Comparison of ENCODE assay signal across 24 cellular contexts in the genomic region with DNA sequence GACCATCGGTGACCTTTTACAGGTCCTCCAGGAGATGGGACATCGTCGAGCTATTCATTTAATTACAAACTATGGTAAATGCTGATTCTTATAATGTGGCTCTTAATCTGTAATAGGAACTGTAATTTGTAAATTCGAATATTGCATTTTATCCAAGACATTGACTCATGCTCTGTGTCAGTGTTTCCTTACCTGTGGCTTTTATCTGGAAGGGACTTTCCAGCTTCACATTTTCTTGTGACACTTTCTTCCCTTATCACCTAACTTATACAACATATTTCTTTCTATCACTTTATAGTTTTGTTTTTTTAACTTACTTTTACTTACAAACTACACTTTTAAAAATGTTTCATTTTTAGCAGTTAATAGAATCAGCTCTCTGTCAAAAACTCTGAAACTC. TPM values are rescaled to one million over a fixed set of nuclear protein-coding genes. Genes with fewer than 3 reads are reported as not detected.
DNase-seq lines count a peak whose midpoint lies in the region; ATAC-seq and TF ChIP-seq lines count a peak whose summit lies in the region.
"Had no signal": no experiment of that assay in that cellular context is flagged by ENCODE, and none has a peak within 500 bp of the region (broad histone marks: within the 10 kb centered on the region; RNA-seq: fewer than 3 reads in every experiment).

No MANE protein-coding gene starts in this region.

- H3K9me3 Mint-ChIP-seq in activated naive CD4-positive, alpha-beta T cell treated with anti-CD3 and anti-CD28 coated beads, Interleukin-2, amount 50 U/mL, for 24 hours = peaks cover 4% of the 10 kb centered on the region
- peaks cover 8% of the 10 kb centered on the region for H3K9me3 Mint-ChIP-seq in activated naive CD4-positive, alpha-beta T cell treated with anti-CD3 and anti-CD28 coated beads, Interleukin-2, amount 10 ng/mL, durations not matched to agents 7 days and 5 days
- H3K9me3 Mint-ChIP-seq in activated T-helper 17 cell treated with anti-CD3 and anti-CD28 coated beads, Interleukin-2, amount 50 U/mL, for 72 hours = no peaks in the 10 kb centered on the region
- no peaks in the 10 kb centered on the region for H3K9me3 Mint-ChIP-seq in stimulated activated effector memory CD8-positive, alpha-beta T cell treated with anti-CD3 and anti-CD28 coated beads, Interleukin-12 subunit alpha, Interleukin-12 subunit beta, amount 100 ng/mL, for 72 hours
- no peaks in the 10 kb centered on the region for H3K9me3 Mint-ChIP-seq in natural killer cell
- H3K9me3 Mint-ChIP-seq: dendritic cell treated with granulocyte-macrophage colony-stimulating factor and Interleukin-4, amounts not matched to agents 40 ng/mL and 50 ng/mL, for 4 days had no signal

- H3K4me1 Mint-ChIP-seq in activated naive CD4-positive, alpha-beta T cell treated with anti-CD3 and anti-CD28 coated beads, Interleukin-2, amount 50 U/mL, for 24 hours = peaks cover 24% of the 10 kb centered on the region
- H3K4me1 Mint-ChIP-seq in activated naive CD4-positive, alpha-beta T cell treated with anti-CD3 and anti-CD28 coated beads, Interleukin-2, amount 10 ng/mL, durations not matched to agents 7 days and 5 days = peaks cover 2% of the 10 kb centered on the region
- H3K4me1 Mint-ChIP-seq in activated T-helper 17 cell treated with anti-CD3 and anti-CD28 coated beads, Interleukin-2, amount 50 U/mL, for 72 hours = peaks cover 10% of the 10 kb centered on the region
- peaks cover 7% of the 10 kb centered on the region for H3K4me1 Mint-ChIP-seq in stimulated activated effector memory CD8-positive, alpha-beta T cell treated with anti-CD3 and anti-CD28 coated beads, Interleukin-12 subunit alpha, Interleukin-12 subunit beta, amount 100 ng/mL, for 72 hours
- no peaks in the 10 kb centered on the region for H3K4me1 Mint-ChIP-seq in natural killer cell
- H3K4me1 Mint-ChIP-seq: mesothelial cell of epicardium, nephron progenitor cell had no signal

- H3K27ac Mint-ChIP-seq in activated naive CD4-positive, alpha-beta T cell treated with anti-CD3 and anti-CD28 coated beads, Interleukin-2, amount 50 U/mL, for 24 hours = peak overlapping the region; percentile 90
- no peak overlapping the region for H3K27ac Mint-ChIP-seq in activated naive CD4-positive, alpha-beta T cell treated with anti-CD3 and anti-CD28 coated beads, Interleukin-2, amount 10 ng/mL, durations not matched to agents 7 days and 5 days
- peak overlapping the region; percentile 77 for H3K27ac Mint-ChIP-seq in activated T-helper 17 cell treated with anti-CD3 and anti-CD28 coated beads, Interleukin-2, amount 50 U/mL, for 72 hours
- H3K27ac Mint-ChIP-seq in stimulated activated effector memory CD8-positive, alpha-beta T cell treated with anti-CD3 and anti-CD28 coated beads, Interleukin-12 subunit alpha, Interleukin-12 subunit beta, amount 100 ng/mL, for 72 hours = peak overlapping the region; percentile 30
- H3K27ac Mint-ChIP-seq in natural killer cell = no peak overlapping the region
- H3K27ac Mint-ChIP-seq: dendritic cell treated with granulocyte-macrophage colony-stimulating factor and Interleukin-4, amounts not matched to agents 40 ng/mL and 50 ng/mL, for 4 days; immature natural killer cell; mesothelial cell of epicardium; nephron progenitor cell had no signal

- H3K4me3 Mint-ChIP-seq in activated naive CD4-positive, alpha-beta T cell treated with anti-CD3 and anti-CD28 coated beads, Interleukin-2, amount 50 U/mL, for 24 hours = peak overlapping the region; percentile 37
- H3K4me3 Mint-ChIP-seq in activated naive CD4-positive, alpha-beta T cell treated with anti-CD3 and anti-CD28 coated beads, Interleukin-2, amount 10 ng/mL, durations not matched to agents 7 days and 5 days = no peak overlapping the region
- H3K4me3 Mint-ChIP-seq in activated T-helper 17 cell treated with anti-CD3 and anti-CD28 coated beads, Interleukin-2, amount 50 U/mL, for 72 hours = peak overlapping the region; percentile 35
- no peak overlapping the region for H3K4me3 Mint-ChIP-seq in stimulated activated effector memory CD8-positive, alpha-beta T cell treated with anti-CD3 and anti-CD28 coated beads, Interleukin-12 subunit alpha, Interleukin-12 subunit beta, amount 100 ng/mL, for 72 hours
- H3K4me3 Mint-ChIP-seq in natural killer cell = no peak overlapping the region
- H3K4me3 Mint-ChIP-seq: CD14-positive monocyte; dendritic cell treated with granulocyte-macrophage colony-stimulating factor and Interleukin-4, amounts not matched to agents 40 ng/mL and 50 ng/mL, for 4 days; immature natural killer cell; mesothelial cell of epicardium; nephron progenitor cell had no signal

- peak; percentile 78 for ATAC-seq in GM18870 (IDR thresholded peaks at IDR 0.05; ENCODE audit: unreplicated experiment)
- peak; percentile 93 for ATAC-seq in activated T-helper 17 cell treated with anti-CD3 and anti-CD28 coated beads, Interleukin-2, amount 50 U/mL, for 72 hours (replicated peaks)
- ATAC-seq in stimulated activated effector memory CD8-positive, alpha-beta T cell treated with anti-CD3 and anti-CD28 coated beads, Interleukin-12 subunit alpha, Interleukin-12 subunit beta, amount 100 ng/mL, for 72 hours = peak; percentile 69
- ATAC-seq in natural killer cell = no peak
- ATAC-seq: left lung, sciatic nerve, SK-N-SH treated with all-trans-retinoic acid at 6 μM for 48 hours had no signal

- DNase-seq in activated naive CD4-positive, alpha-beta T cell treated with anti-CD3 and anti-CD28 coated beads, Interleukin-2, amount 10 ng/mL, durations not matched to agents 7 days and 5 days = no peak
- DNase-seq in stimulated activated effector memory CD8-positive, alpha-beta T cell treated with anti-CD3 and anti-CD28 coated beads, Interleukin-12 subunit alpha, Interleukin-12 subunit beta, amount 100 ng/mL, for 72 hours (ENCODE audit: low spot score in 2 of 2) = no peak
- DNase-seq in NCI-H2107 treated with DMSO at 0.1 percent for 48 hours (lab: John Stamatoyannopoulos, UW; ENCODE audit: unreplicated experiment) (no peak), NCI-H2171 treated with DMSO at 0.1 percent for 48 hours (lab: John Stamatoyannopoulos, UW) (no peak), natural killer cell (no peak)
- DNase-seq: activated effector memory CD4-positive, alpha-beta T cell treated with Interleukin-2 at 50 U/mL for 16 hours; GM23248; immature natural killer cell; left lung; NCI-H1694 treated with DMSO at 0.1 percent for 48 hours; NCI-H226; NCI-H748 treated with DMSO at 0.1 percent for 48 hours; nephron progenitor cell; T-helper 9 cell; thyroid gland had no signal

- intact Hi-C loops in natural killer cell (cut with micrococcal nuclease) = no loop called here

- CTCF ChIA-PET in activated naive CD4-positive, alpha-beta T cell treated with anti-CD3 and anti-CD28 coated beads, Interleukin-2, amount 10 ng/mL, durations not matched to agents 7 days and 5 days (lab: Charles Lee) = no interaction called here

- H3K27me3 Mint-ChIP-seq in activated naive CD4-positive, alpha-beta T cell treated with anti-CD3 and anti-CD28 coated beads, Interleukin-2, amount 50 U/mL, for 24 hours = peaks cover 4% of the 10 kb centered on the region
- H3K27me3 Mint-ChIP-seq in activated naive CD4-positive, alpha-beta T cell treated with anti-CD3 and anti-CD28 coated beads, Interleukin-2, amount 10 ng/mL, durations not matched to agents 7 days and 5 days = no peaks in the 10 kb centered on the region
- peaks cover 6% of the 10 kb centered on the region for H3K27me3 Mint-ChIP-seq in activated T-helper 17 cell treated with anti-CD3 and anti-CD28 coated beads, Interleukin-2, amount 50 U/mL, for 72 hours
- H3K27me3 Mint-ChIP-seq in natural killer cell (ENCODE audit: low read depth in 2 of 2) = peaks cover 6 to 17% of the 10 kb centered on the region in 2 donors
- H3K27me3 Mint-ChIP-seq: dendritic cell treated with granulocyte-macrophage colony-stimulating factor and Interleukin-4, amounts not matched to agents 40 ng/mL and 50 ng/mL, for 4 days had no signal

- H3K36me3 Mint-ChIP-seq in activated naive CD4-positive, alpha-beta T cell treated with anti-CD3 and anti-CD28 coated beads, Interleukin-2, amount 50 U/mL, for 24 hours = peaks cover 4% of the 10 kb centered on the region
- H3K36me3 Mint-ChIP-seq in activated naive CD4-positive, alpha-beta T cell treated with anti-CD3 and anti-CD28 coated beads, Interleukin-2, amount 10 ng/mL, durations not matched to agents 7 days and 5 days = no peaks in the 10 kb centered on the region
- no peaks in the 10 kb centered on the region for H3K36me3 Mint-ChIP-seq in activated T-helper 17 cell treated with anti-CD3 and anti-CD28 coated beads, Interleukin-2, amount 50 U/mL, for 72 hours (ENCODE audit: low read depth)
- H3K36me3 Mint-ChIP-seq in stimulated activated effector memory CD8-positive, alpha-beta T cell treated with anti-CD3 and anti-CD28 coated beads, Interleukin-12 subunit alpha, Interleukin-12 subunit beta, amount 100 ng/mL, for 72 hours = no peaks in the 10 kb centered on the region
- no peaks in the 10 kb centered on the region for H3K36me3 Mint-ChIP-seq in natural killer cell

- no peak for TF ChIP-seq CTCF in natural killer cell (IDR thresholded peaks at IDR 0.05)

RNA-seq across cellular contexts. Expression of gene IRAK3, which starts 14.8 kb away (rescaled TPM):
- 1 to 10 TPM; 1.4 to 1.8 TPM for total RNA-seq in activated T-helper 17 cell treated with anti-CD3 and anti-CD28 coated beads, Interleukin-2, amount 50 U/mL, for 72 hours
- 1 to 10 TPM; 3.7 to 9.9 (median 9.2) TPM for total RNA-seq in natural killer cell
- total RNA-seq: G401 had no signal

RNA-seq across cellular contexts. Expression of gene TMBIM4, which starts 34.0 kb away (rescaled TPM):
- 10 to 100 TPM; 41.5 to 48.9 TPM for total RNA-seq in activated T-helper 17 cell treated with anti-CD3 and anti-CD28 coated beads, Interleukin-2, amount 50 U/mL, for 72 hours
- 10 to 100 TPM; 46.6 to 72.0 (median 63.2) TPM for total RNA-seq in natural killer cell

Comparison
In these comparisons a context has a peak if more than half of its experiments do, and no peak if none do; other contexts are left out.
1. H3K27ac Mint-ChIP-seq: peak in activated naive CD4-positive, alpha-beta T cell treated with anti-CD3 and anti-CD28 coated beads, Interleukin-2, amount 50 U/mL, for 24 hours (single experiment), activated T-helper 17 cell treated with anti-CD3 and anti-CD28 coated beads, Interleukin-2, amount 50 U/mL, for 72 hours (single experiment) and stimulated activated effector memory CD8-positive, alpha-beta T cell treated with anti-CD3 and anti-CD28 coated beads, Interleukin-12 subunit alpha, Interleukin-12 subunit beta, amount 100 ng/mL, for 72 hours (single experiment); none in activated naive CD4-positive, alpha-beta T cell treated with anti-CD3 and anti-CD28 coated beads, Interleukin-2, amount 10 ng/mL, durations not matched to agents 7 days and 5 days (single experiment) and natural killer cell (0 of 2).
2. H3K4me3 Mint-ChIP-seq: peak in activated naive CD4-positive, alpha-beta T cell treated with anti-CD3 and anti-CD28 coated beads, Interleukin-2, amount 50 U/mL, for 24 hours (single experiment) and activated T-helper 17 cell treated with anti-CD3 and anti-CD28 coated beads, Interleukin-2, amount 50 U/mL, for 72 hours (single experiment); none in activated naive CD4-positive, alpha-beta T cell treated with anti-CD3 and anti-CD28 coated beads, Interleukin-2, amount 10 ng/mL, durations not matched to agents 7 days and 5 days (single experiment), stimulated activated effector memory CD8-positive, alpha-beta T cell treated with anti-CD3 and anti-CD28 coated beads, Interleukin-12 subunit alpha, Interleukin-12 subunit beta, amount 100 ng/mL, for 72 hours (single experiment) and natural killer cell (single experiment).
3. ATAC-seq: peak in GM18870 (single experiment), activated T-helper 17 cell treated with anti-CD3 and anti-CD28 coated beads, Interleukin-2, amount 50 U/mL, for 72 hours (single experiment) and stimulated activated effector memory CD8-positive, alpha-beta T cell treated with anti-CD3 and anti-CD28 coated beads, Interleukin-12 subunit alpha, Interleukin-12 subunit beta, amount 100 ng/mL, for 72 hours (single experiment); none in natural killer cell (0 of 3).